1 cellular context compared by ENCODE assay signal in genomic region chr22:20526305-20526627, GRCh38.
TF ChIP-seq lines count a peak whose summit lies in the region.

No MANE protein-coding gene starts in this region.

TF ChIP-seq in WTC11, 78 proteins besides CTCF, POLR2A, EP300 and RAD21 (continued from another document):
- TF ChIP-seq, protein P1, sequence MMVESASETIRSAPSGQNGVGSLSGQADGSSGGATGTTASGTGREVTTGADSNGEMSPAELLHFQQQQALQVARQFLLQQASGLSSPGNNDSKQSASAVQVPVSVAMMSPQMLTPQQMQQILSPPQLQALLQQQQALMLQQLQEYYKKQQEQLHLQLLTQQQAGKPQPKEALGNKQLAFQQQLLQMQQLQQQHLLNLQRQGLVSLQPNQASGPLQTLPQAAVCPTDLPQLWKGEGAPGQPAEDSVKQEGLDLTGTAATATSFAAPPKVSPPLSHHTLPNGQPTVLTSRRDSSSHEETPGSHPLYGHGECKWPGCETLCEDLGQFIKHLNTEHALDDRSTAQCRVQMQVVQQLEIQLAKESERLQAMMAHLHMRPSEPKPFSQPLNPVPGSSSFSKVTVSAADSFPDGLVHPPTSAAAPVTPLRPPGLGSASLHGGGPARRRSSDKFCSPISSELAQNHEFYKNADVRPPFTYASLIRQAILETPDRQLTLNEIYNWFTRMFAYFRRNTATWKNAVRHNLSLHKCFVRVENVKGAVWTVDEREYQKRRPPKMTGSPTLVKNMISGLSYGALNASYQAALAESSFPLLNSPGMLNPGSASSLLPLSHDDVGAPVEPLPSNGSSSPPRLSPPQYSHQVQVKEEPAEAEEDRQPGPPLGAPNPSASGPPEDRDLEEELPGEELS (CRISPR knock-in tag; IDR thresholded peaks at IDR 0.05): no peak
- no peak for TF ChIP-seq E2F4 (CRISPR knock-in tag; IDR thresholded peaks at IDR 0.05; ENCODE audit: borderline replicate concordance, low read depth)
- TF ChIP-seq, protein P2, sequence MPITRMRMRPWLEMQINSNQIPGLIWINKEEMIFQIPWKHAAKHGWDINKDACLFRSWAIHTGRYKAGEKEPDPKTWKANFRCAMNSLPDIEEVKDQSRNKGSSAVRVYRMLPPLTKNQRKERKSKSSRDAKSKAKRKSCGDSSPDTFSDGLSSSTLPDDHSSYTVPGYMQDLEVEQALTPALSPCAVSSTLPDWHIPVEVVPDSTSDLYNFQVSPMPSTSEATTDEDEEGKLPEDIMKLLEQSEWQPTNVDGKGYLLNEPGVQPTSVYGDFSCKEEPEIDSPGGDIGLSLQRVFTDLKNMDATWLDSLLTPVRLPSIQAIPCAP (CRISPR knock-in tag; IDR thresholded peaks at IDR 0.05): no peak
- no peak for TF ChIP-seq AR (CRISPR knock-in tag; IDR thresholded peaks at IDR 0.05)
- TF ChIP-seq, protein P3, sequence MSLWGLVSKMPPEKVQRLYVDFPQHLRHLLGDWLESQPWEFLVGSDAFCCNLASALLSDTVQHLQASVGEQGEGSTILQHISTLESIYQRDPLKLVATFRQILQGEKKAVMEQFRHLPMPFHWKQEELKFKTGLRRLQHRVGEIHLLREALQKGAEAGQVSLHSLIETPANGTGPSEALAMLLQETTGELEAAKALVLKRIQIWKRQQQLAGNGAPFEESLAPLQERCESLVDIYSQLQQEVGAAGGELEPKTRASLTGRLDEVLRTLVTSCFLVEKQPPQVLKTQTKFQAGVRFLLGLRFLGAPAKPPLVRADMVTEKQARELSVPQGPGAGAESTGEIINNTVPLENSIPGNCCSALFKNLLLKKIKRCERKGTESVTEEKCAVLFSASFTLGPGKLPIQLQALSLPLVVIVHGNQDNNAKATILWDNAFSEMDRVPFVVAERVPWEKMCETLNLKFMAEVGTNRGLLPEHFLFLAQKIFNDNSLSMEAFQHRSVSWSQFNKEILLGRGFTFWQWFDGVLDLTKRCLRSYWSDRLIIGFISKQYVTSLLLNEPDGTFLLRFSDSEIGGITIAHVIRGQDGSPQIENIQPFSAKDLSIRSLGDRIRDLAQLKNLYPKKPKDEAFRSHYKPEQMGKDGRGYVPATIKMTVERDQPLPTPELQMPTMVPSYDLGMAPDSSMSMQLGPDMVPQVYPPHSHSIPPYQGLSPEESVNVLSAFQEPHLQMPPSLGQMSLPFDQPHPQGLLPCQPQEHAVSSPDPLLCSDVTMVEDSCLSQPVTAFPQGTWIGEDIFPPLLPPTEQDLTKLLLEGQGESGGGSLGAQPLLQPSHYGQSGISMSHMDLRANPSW (CRISPR knock-in tag; conservative IDR thresholded peaks at IDR 0.05; ENCODE audit: low read depth): no peak
- TF ChIP-seq ZNF512 (CRISPR knock-in tag; IDR thresholded peaks at IDR 0.05; ENCODE audit: borderline replicate concordance): no peak
